Comparison of ENCODE assay signal across 8 cellular contexts in the genomic region with DNA sequence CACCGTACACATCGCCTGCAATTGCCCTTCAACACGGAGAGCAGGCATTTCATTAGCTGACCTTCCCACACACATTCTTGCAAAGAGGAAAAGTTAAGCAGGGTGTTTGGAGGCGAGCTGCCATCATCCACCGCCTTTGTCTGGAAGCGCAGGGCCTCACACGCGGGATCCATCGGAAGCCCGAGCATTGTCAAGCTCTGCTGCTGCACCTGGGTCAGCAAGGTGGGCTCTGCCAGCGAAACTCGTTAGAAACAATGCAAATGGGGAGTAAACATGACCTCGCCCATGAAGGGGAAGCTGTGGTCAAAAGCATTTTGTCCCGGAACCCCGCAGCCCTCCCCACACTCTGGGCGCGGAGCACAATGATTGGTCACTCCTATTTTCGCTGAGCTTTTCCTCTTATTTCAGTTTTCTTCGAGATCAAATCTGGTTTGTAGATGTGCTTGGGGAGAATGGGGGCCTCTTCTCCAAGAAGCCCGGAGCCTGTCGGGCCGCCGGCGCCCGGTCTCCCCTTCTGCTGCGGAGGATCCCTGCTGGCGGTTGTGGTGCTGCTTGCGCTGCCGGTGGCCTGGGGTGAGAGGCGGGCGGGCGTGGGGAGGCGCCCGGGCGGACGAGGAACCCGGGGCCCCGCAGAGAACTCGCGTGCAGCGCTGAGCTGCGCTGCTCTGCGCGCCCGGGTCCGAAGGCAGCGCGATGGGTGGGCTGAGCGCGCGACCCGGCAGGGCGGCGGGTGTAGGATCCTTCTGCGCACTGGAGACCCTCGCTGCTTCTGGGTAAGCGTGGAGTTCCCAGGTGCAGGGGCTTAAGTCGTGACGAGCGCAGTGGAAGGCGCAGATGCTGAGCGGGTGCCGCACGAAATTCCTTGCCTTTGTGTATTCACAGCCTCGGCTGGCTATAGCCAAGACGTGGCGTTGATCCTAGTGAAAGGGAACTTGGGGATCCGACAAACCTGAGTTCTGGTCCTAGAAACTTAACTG. TPM values are rescaled to one million over a fixed set of nuclear protein-coding genes. Genes with fewer than 3 reads are reported as not detected.
DNase-seq lines count a peak whose midpoint lies in the region; ATAC-seq lines count a peak whose summit lies in the region.

A gene (plus strand): TSS at position 342 of the 977 bp plus-strand sequence. CDS start 111 bp downstream, at position 453.

- no peaks in the 10 kb centered on the region for H3K9me3 Mint-ChIP-seq in activated T-helper 2 cell treated with anti-CD3 and anti-CD28 coated beads, Interferon-gamma antibody, Interleukin-2, Interleukin-4, amounts not matched to agents 10 μg/mL and 5 μg/mL and 100 μg/mL, durations not matched to agents 14 hours and 24 hours and 36 hours

- peak; percentile 47 for ATAC-seq in GM21717 (IDR thresholded peaks at IDR 0.05; ENCODE audit: unreplicated experiment)
- ATAC-seq in right cardiac atrium: peak; percentile 63 to 65

- no peaks in the 10 kb centered on the region for H3K27me3 ChIP-seq in right cardiac atrium (ENCODE audit: control insufficient read depth, insufficient read depth)

- peaks cover 32% of the 10 kb centered on the region for H3K27me3 Mint-ChIP-seq in activated T-helper 2 cell treated with anti-CD3 and anti-CD28 coated beads, Interferon-gamma antibody, Interleukin-2, Interleukin-4, amounts not matched to agents 10 μg/mL and 5 μg/mL and 100 μg/mL, durations not matched to agents 14 hours and 24 hours and 36 hours (ENCODE audit: low read depth)

- H3K4me3 ChIP-seq in right cardiac atrium (ENCODE audit: low read length) (peak within 1 kb of the TSS; percentile 29), skeletal muscle cell (ENCODE audit: low read depth, low read length) (peak within 1 kb of the TSS; percentile 25)

- no peak within 1 kb of the TSS for H3K27ac ChIP-seq in right cardiac atrium (ENCODE audit: low read length)

- no peaks in the 10 kb centered on the region for H3K36me3 Mint-ChIP-seq in activated T-helper 2 cell treated with anti-CD3 and anti-CD28 coated beads, Interferon-gamma antibody, Interleukin-2, Interleukin-4, amounts not matched to agents 10 μg/mL and 5 μg/mL and 100 μg/mL, durations not matched to agents 14 hours and 24 hours and 36 hours (ENCODE audit: low read depth)

- H3K4me1 Mint-ChIP-seq in activated T-helper 2 cell treated with anti-CD3 and anti-CD28 coated beads, Interferon-gamma antibody, Interleukin-2, Interleukin-4, amounts not matched to agents 10 μg/mL and 5 μg/mL and 100 μg/mL, durations not matched to agents 14 hours and 24 hours and 36 hours (ENCODE audit: low read depth): peaks cover 21% of the 10 kb centered on the region

- no peak within 1 kb of the TSS for H3K27ac Mint-ChIP-seq in activated T-helper 2 cell treated with anti-CD3 and anti-CD28 coated beads, Interferon-gamma antibody, Interleukin-2, Interleukin-4, amounts not matched to agents 10 μg/mL and 5 μg/mL and 100 μg/mL, durations not matched to agents 14 hours and 24 hours and 36 hours

- H3K9me3 ChIP-seq in right cardiac atrium (ENCODE audit: control insufficient read depth, low read length): no peaks in the 10 kb centered on the region

- H3K4me3 Mint-ChIP-seq in activated T-helper 2 cell treated with anti-CD3 and anti-CD28 coated beads, Interferon-gamma antibody, Interleukin-2, Interleukin-4, amounts not matched to agents 10 μg/mL and 5 μg/mL and 100 μg/mL, durations not matched to agents 14 hours and 24 hours and 36 hours (ENCODE audit: low read depth): peak within 1 kb of the TSS; percentile 49

- WGBS in right cardiac atrium: 3% methylated on average over 68 of the region's 68 CpGs

- no peaks in the 10 kb centered on the region for H3K4me1 ChIP-seq in right cardiac atrium (ENCODE audit: control insufficient read depth, insufficient read depth, low read length)

- DNase-seq in DMS53 treated with DMSO at 0.1 percent for 48 hours (lab: John Stamatoyannopoulos, UW; ENCODE audit: unreplicated experiment) (peak; percentile 6), NCI-H345 (lab: John Stamatoyannopoulos, UW) (peak; percentile 15), right cardiac atrium (peak; percentile 31 to 63 (median 60)), skeletal muscle cell (ENCODE audit: low read depth) (no peak), NCI-H1092 (lab: John Stamatoyannopoulos, UW) (no peak), HuH-7 (ENCODE audit: low spot score) (no peak)
- peak; percentile 19 for DNase-seq in activated T-helper 2 cell treated with anti-CD3 and anti-CD28 coated beads, Interferon-gamma antibody, Interleukin-2, Interleukin-4, amounts not matched to agents 10 μg/mL and 5 μg/mL and 100 μg/mL, durations not matched to agents 14 hours and 24 hours and 36 hours (ENCODE audit: low spot score)

- intact Hi-C loops in activated T-helper 2 cell treated with anti-CD3 and anti-CD28 coated beads, Interferon-gamma antibody, Interleukin-2, Interleukin-4, amounts not matched to agents 10 μg/mL and 5 μg/mL and 100 μg/mL, durations not matched to agents 14 hours and 24 hours and 36 hours (cut with micrococcal nuclease): loop anchor here (5.0 kb wide), 1 partner anchor 39 kb away; no protein-coding TSS in a partner anchor
- intact Hi-C loops in right cardiac atrium (cut with DNase I): loop anchor here in 1 of 4 donors (5.0 kb wide), 1 partner anchor 414 kb away; no protein-coding TSS in a partner anchor

RNA-seq across cellular contexts. Expression of the gene that starts here (rescaled TPM):
- total RNA-seq in activated T-helper 2 cell treated with anti-CD3 and anti-CD28 coated beads, Interferon-gamma antibody, Interleukin-2, Interleukin-4, amounts not matched to agents 10 μg/mL and 5 μg/mL and 100 μg/mL, durations not matched to agents 14 hours and 24 hours and 36 hours: not detected in 2 replicates
- total RNA-seq in right cardiac atrium: 1 to 10 TPM; 2.5 to 4.2 (median 3.2) TPM
- polyA plus RNA-seq in right cardiac atrium: 0.16 TPM

Comparison
In these comparisons a context has a peak if more than half of its experiments do, and no peak if none do; other contexts are left out.
1. Peak in DNase-seq in activated T-helper 2 cell treated with anti-CD3 and anti-CD28 coated beads, Interferon-gamma antibody, Interleukin-2, Interleukin-4, amounts not matched to agents 10 μg/mL and 5 μg/mL and 100 μg/mL, durations not matched to agents 14 hours and 24 hours and 36 hours; RNA of the gene not detected or under 1 TPM.
2. DNase-seq: peak in DMS53 treated with DMSO at 0.1 percent for 48 hours (single experiment), NCI-H345 (single experiment) and right cardiac atrium (3 of 3); none in skeletal muscle cell (single experiment), NCI-H1092 (single experiment) and HuH-7 (single experiment).